ENCODE assay signal across 20 cellular contexts in the genomic region with DNA sequence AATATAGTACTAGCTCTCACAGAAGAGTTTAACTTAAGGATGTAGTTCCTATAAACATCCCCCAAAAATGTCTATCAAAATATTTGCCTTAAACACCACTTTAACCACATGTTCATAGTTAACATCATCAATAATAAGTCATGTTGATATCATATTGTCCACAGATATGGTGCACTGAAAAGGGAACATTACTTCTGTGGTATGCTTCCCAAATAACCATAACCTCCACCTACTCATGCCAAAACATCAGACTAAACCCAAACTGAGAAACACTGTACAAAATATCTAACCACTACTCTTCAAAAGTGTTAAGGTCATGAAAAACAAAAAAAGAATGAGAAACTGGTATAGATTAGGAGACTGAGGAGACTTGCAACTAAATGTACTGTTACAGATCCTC.
"Had no signal": no experiment of that assay in that cellular context is flagged by ENCODE, and none has a peak within 500 bp of the region (broad histone marks: within the 10 kb centered on the region; RNA-seq: fewer than 3 reads in every experiment).

No MANE protein-coding gene starts in this region.

- ATAC-seq: esophagus mucosa; heart right ventricle; left lung; natural killer cell treated with Interleukin-12 subunit alpha and Interleukin-12 subunit beta and Interleukin-15 and Interleukin-18, amount 100 ng/mL, for 72 hours had no signal

- H3K4me1 ChIP-seq: left lung, right atrium auricular region, uterus had no signal

- H3K27ac ChIP-seq: coronary artery, heart right ventricle, left lung, right atrium auricular region, SK-N-MC, tibial artery, uterus had no signal

- H3K27ac Mint-ChIP-seq: activated naive CD8-positive, alpha-beta T cell treated with anti-CD3 and anti-CD28 coated beads for 36 hours had no signal

- H3K4me2 ChIP-seq: smooth muscle cell had no signal

- H3K4me3 ChIP-seq: coronary artery, heart right ventricle, left lung, right atrium auricular region, SK-N-MC, smooth muscle cell, tibial artery, uterus had no signal

- H3K36me3 ChIP-seq: right atrium auricular region, uterus had no signal

- H3K4me3 Mint-ChIP-seq: activated naive CD8-positive, alpha-beta T cell treated with anti-CD3 and anti-CD28 coated beads for 36 hours; mesothelial cell of epicardium; natural killer cell treated with Interleukin-12 subunit alpha and Interleukin-12 subunit beta and Interleukin-15 and Interleukin-18, amount 100 ng/mL, for 72 hours had no signal

- H3K27me3 Mint-ChIP-seq: activated naive CD8-positive, alpha-beta T cell treated with anti-CD3 and anti-CD28 coated beads for 36 hours; natural killer cell treated with Interleukin-12 subunit alpha and Interleukin-12 subunit beta and Interleukin-15 and Interleukin-18, amount 100 ng/mL, for 72 hours had no signal

- H3K27me3 ChIP-seq: heart right ventricle, left lung, right atrium auricular region, tibial artery, uterus had no signal

- H3K9me3 ChIP-seq: heart right ventricle, left lung, right atrium auricular region, tibial artery, uterus had no signal

- H3K9me3 Mint-ChIP-seq: activated naive CD8-positive, alpha-beta T cell treated with anti-CD3 and anti-CD28 coated beads for 36 hours; mesothelial cell of epicardium; natural killer cell treated with Interleukin-12 subunit alpha and Interleukin-12 subunit beta and Interleukin-15 and Interleukin-18, amount 100 ng/mL, for 72 hours had no signal

- DNase-seq: activated CD4-positive, alpha-beta T cell treated with anti-CD3 and anti-CD28 coated beads, Interleukin-2, amount 50 U/mL, for 1 hour; activated CD8-positive, alpha-beta memory T cell treated with anti-CD3 and anti-CD28 coated beads for 24 hours; activated CD8-positive, alpha-beta memory T cell treated with anti-CD3 and anti-CD28 coated beads, Interleukin-2, amount 50 U/mL, for 48 hours; activated gamma-delta T cell treated with Interleukin-2 at 50 U/mL for 16 hours; activated naive CD8-positive, alpha-beta T cell treated with anti-CD3 and anti-CD28 coated beads for 36 hours; activated T-cell treated with anti-CD3 and anti-CD28 coated beads, Interleukin-2, amount 50 U/mL, for 48 hours; amygdala; heart right ventricle; left lung; stimulated activated CD4-positive, alpha-beta T cell treated with anti-CD3 and anti-CD28 coated beads, Interleukin-4, amount 100 ng/mL, for 1 hour; T1000; tibial artery; uterus had no signal
